Comparison of ENCODE assay signal across 16 cellular contexts in genomic region chr1:43056460-43056859, GRCh38.
"Had no signal": no experiment of that assay in that cellular context is flagged by ENCODE, and none has a peak within 500 bp of the region (broad histone marks: within the 10 kb centered on the region; RNA-seq: fewer than 3 reads in every experiment).

No MANE protein-coding gene starts in this region.

- ATAC-seq: activated naive CD4-positive, alpha-beta T cell treated with anti-CD3 and anti-CD28 coated beads, Interleukin-2, amount 50 U/mL, for 72 hours; SK-N-SH treated with all-trans-retinoic acid at 6 μM for 48 hours had no signal

- H3K27me3 ChIP-seq: ovary had no signal

- DNase-seq: activated CD4-positive, alpha-beta T cell treated with anti-CD3 and anti-CD28 coated beads, Interleukin-2, amount 50 U/mL, for 4 hours; activated CD4-positive, CD25-positive, alpha-beta regulatory T cell treated with anti-CD3 and anti-CD28 coated beads, Interleukin-2, amount 50 U/mL, for 72 hours; activated effector memory CD4-positive, alpha-beta T cell treated with Interleukin-2 at 50 U/mL for 16 hours; activated T-cell treated with anti-CD3 and anti-CD28 coated beads, Interleukin-2, amount 50 U/mL, for 24 hours; hypothalamus; mesenchymal stem cell; stimulated activated CD4-positive, alpha-beta T cell treated with anti-CD3 and anti-CD28 coated beads, Interleukin-2, amount 100 ng/mL, for 48 hours; stimulated activated naive CD4-positive, alpha-beta T cell; T-helper 1 cell; T1000; tibial artery had no signal

- H3K27ac Mint-ChIP-seq: activated naive CD4-positive, alpha-beta T cell treated with anti-CD3 and anti-CD28 coated beads, Interleukin-2, amount 50 U/mL, for 72 hours; activated T-cell treated with anti-CD3 and anti-CD28 coated beads, Interleukin-2, amount 50 U/mL, for 24 hours had no signal

- H3K27ac ChIP-seq: ovary, tibial artery had no signal

- H3K4me3 ChIP-seq: esophagus muscularis mucosa, ovary, tibial artery had no signal

- H3K4me3 Mint-ChIP-seq: activated T-cell treated with anti-CD3 and anti-CD28 coated beads, Interleukin-2, amount 50 U/mL, for 24 hours; neural crest cell had no signal

- H3K36me3 ChIP-seq: esophagus muscularis mucosa, ovary, tibial artery had no signal

- H3K9me3 Mint-ChIP-seq: activated T-cell treated with anti-CD3 and anti-CD28 coated beads, Interleukin-2, amount 50 U/mL, for 24 hours had no signal

- H3K9me3 ChIP-seq: esophagus muscularis mucosa, ovary, tibial artery had no signal
